8 cellular contexts compared by ENCODE assay signal in genomic region chr21:31343680-31344480, GRCh38. TPM values are rescaled to one million over a fixed set of nuclear protein-coding genes. Genes with fewer than 3 reads are reported as not detected.
A peak's percentile ranks its signal among the peaks of the same experiment; 100 is the strongest.
DNase-seq lines count a peak whose midpoint lies in the region; TF ChIP-seq lines count a peak whose summit lies in the region.

TSS of gene TIAM1 (minus strand) at chr21:31344261. CDS start at chr21:31266972, 77,289 bp downstream.

- H3K9ac ChIP-seq in mucosa of rectum (ENCODE audit: low read depth in 1 of 2, low read length in 2 of 2), result peak within 1 kb of the TSS in 1 of 2 donors; percentile 15

- intact Hi-C loops in activated CD4-positive, alpha-beta memory T cell treated with anti-CD3 and anti-CD28 coated beads for 36 hours (cut with micrococcal nuclease), result loop anchor here (2.0 to 5.0 kb wide), 3 partner anchors 52 to 323 kb away; no protein-coding TSS in a partner anchor
- intact Hi-C loops in tibial artery (cut with DNase I; ENCODE audit: low total_unique reads), result no loop called here
- intact Hi-C loops in ovary (cut with DNase I), result no loop called here

- H3K27ac ChIP-seq in esophagus (ENCODE audit: low read depth in 2 of 2, low read length in 1 of 2), result peak within 1 kb of the TSS; percentile 66 to 92
- H3K27ac ChIP-seq in mucosa of rectum (ENCODE audit: low read depth in 2 of 2, low read length in 2 of 2), result no peak within 1 kb of the TSS
- no peak within 1 kb of the TSS for H3K27ac ChIP-seq in tibial artery
- H3K27ac ChIP-seq in ovary, result no peak within 1 kb of the TSS

- no peaks in the 10 kb centered on the region for H3K9me3 ChIP-seq in esophagus (ENCODE audit: control insufficient read depth in 2 of 2, insufficient read depth in 1 of 2, low read depth in 1 of 2, low read length in 1 of 2)
- no peaks in the 10 kb centered on the region for H3K9me3 ChIP-seq in mucosa of rectum (ENCODE audit: control insufficient read depth in 2 of 2, low read length in 2 of 2)
- H3K9me3 ChIP-seq in tibial artery, result no peaks in the 10 kb centered on the region
- H3K9me3 ChIP-seq in ovary, result no peaks in the 10 kb centered on the region

- H3K4me3 Mint-ChIP-seq in activated CD4-positive, alpha-beta memory T cell treated with anti-CD3 and anti-CD28 coated beads for 36 hours, result peak within 1 kb of the TSS; percentile 93

- H3K36me3 Mint-ChIP-seq in activated CD4-positive, alpha-beta memory T cell treated with anti-CD3 and anti-CD28 coated beads for 36 hours, result peaks cover 7% of the 10 kb centered on the region

- H3K36me3 ChIP-seq in esophagus (ENCODE audit: control insufficient read depth in 2 of 2, insufficient read depth in 2 of 2, low read length in 1 of 2) (no peaks in the 10 kb centered on the region), mucosa of rectum (ENCODE audit: control insufficient read depth in 2 of 2, insufficient read depth in 2 of 2, low read length in 2 of 2) (no peaks in the 10 kb centered on the region), tibial artery (no peaks in the 10 kb centered on the region), ovary (no peaks in the 10 kb centered on the region)

- peaks cover 2% of the 10 kb centered on the region for H3K9me3 Mint-ChIP-seq in activated CD4-positive, alpha-beta memory T cell treated with anti-CD3 and anti-CD28 coated beads for 36 hours

- TF ChIP-seq CTCF in tibial artery (IDR thresholded peaks at IDR 0.05), result no peak
- no peak for TF ChIP-seq CTCF in ovary (IDR thresholded peaks at IDR 0.05)

- no peaks in the 10 kb centered on the region for H3K27me3 Mint-ChIP-seq in activated CD4-positive, alpha-beta memory T cell treated with anti-CD3 and anti-CD28 coated beads for 36 hours

- peak; percentile 25 for DNase-seq in AG08396 (ENCODE audit: low spot score)
- peak; percentile 75 for DNase-seq in HPDE6-E6E7 (ENCODE audit: extremely low spot score)
- peak; percentile 64 for DNase-seq in activated CD4-positive, alpha-beta memory T cell treated with anti-CD3 and anti-CD28 coated beads for 36 hours
- peak; percentile 70 to 74 for DNase-seq in tibial artery
- DNase-seq in ovary, result no peak
- no peak for DNase-seq in GOT3 (lab: John Stamatoyannopoulos, UW)

- POLR2A ChIA-PET in activated CD4-positive, alpha-beta memory T cell treated with anti-CD3 and anti-CD28 coated beads for 36 hours (lab: Charles Lee), result interaction anchor here (0.6 to 3.4 kb wide), 6 partner anchors 10 to 152 kb away, joined by 3 to 25 read pairs (median 6); no protein-coding TSS in a partner anchor

- H3K27ac Mint-ChIP-seq in activated CD4-positive, alpha-beta memory T cell treated with anti-CD3 and anti-CD28 coated beads for 36 hours, result peak within 1 kb of the TSS; percentile 82

- peak within 1 kb of the TSS; percentile 55 to 85 for H3K4me3 ChIP-seq in esophagus (ENCODE audit: low read depth in 1 of 2, low read length in 2 of 2)
- peak within 1 kb of the TSS; percentile 47 to 65 for H3K4me3 ChIP-seq in mucosa of rectum (ENCODE audit: low read length in 2 of 2)
- peak within 1 kb of the TSS; percentile 27 to 41 for H3K4me3 ChIP-seq in tibial artery
- no peak within 1 kb of the TSS for H3K4me3 ChIP-seq in ovary

- H3K4me1 ChIP-seq in esophagus (ENCODE audit: control insufficient read depth in 2 of 2, insufficient read depth in 2 of 2, low read length in 1 of 2), result no peaks in the 10 kb centered on the region
- H3K4me1 ChIP-seq in mucosa of rectum (ENCODE audit: control insufficient read depth in 2 of 2, insufficient read depth in 2 of 2, low read length in 2 of 2), result no peaks in the 10 kb centered on the region
- peaks cover 0 to 3% (median 0%) of the 10 kb centered on the region in 4 donors for H3K4me1 ChIP-seq in tibial artery
- peaks cover 3% of the 10 kb centered on the region for H3K4me1 ChIP-seq in ovary (ENCODE audit: insufficient read depth)

- TF ChIP-seq POLR2A in ovary (IDR thresholded peaks at IDR 0.05), result no peak

- H3K27me3 ChIP-seq in esophagus (ENCODE audit: control insufficient read depth in 1 of 2, insufficient read depth in 2 of 2, low read length in 2 of 2) (no peaks in the 10 kb centered on the region), mucosa of rectum (ENCODE audit: control insufficient read depth in 2 of 2, insufficient read depth in 2 of 2, low read length in 2 of 2) (peaks cover 8% of the 10 kb centered on the region in 2 donors), tibial artery (peaks cover 0 to 23% of the 10 kb centered on the region in 2 donors), ovary (no peaks in the 10 kb centered on the region)

- CTCF ChIA-PET in activated CD4-positive, alpha-beta memory T cell treated with anti-CD3 and anti-CD28 coated beads for 36 hours (lab: Charles Lee), result interaction anchor here (0.6 to 2.8 kb wide), 9 partner anchors 11 to 246 kb away, joined by 3 to 17 read pairs (median 5); no protein-coding TSS in a partner anchor

- 1% methylated on average over 48 to 49 of the region's 49 CpGs for WGBS in esophagus, 2 donors
- WGBS in ovary, 3 donors, result 1% methylated on average over 49 of the region's 49 CpGs

- no peak for TF ChIP-seq EP300 in ovary (IDR thresholded peaks at IDR 0.05)

- H3K4me1 Mint-ChIP-seq in activated CD4-positive, alpha-beta memory T cell treated with anti-CD3 and anti-CD28 coated beads for 36 hours (ENCODE audit: low read depth), result peaks cover 64% of the 10 kb centered on the region

RNA-seq across cellular contexts. Expression of gene TIAM1, which starts in this region (rescaled TPM):
- 10 to 100 TPM; 74.8 to 74.9 TPM for total RNA-seq in activated CD4-positive, alpha-beta memory T cell treated with anti-CD3 and anti-CD28 coated beads for 36 hours
- polyA plus RNA-seq in esophagus (10 to 100 TPM; 19.5 to 24.3 TPM), ovary (10 to 100 TPM in 1 of 2 donors, 1 to 10 TPM in 1; 5.8 to 10.5 TPM)
- total RNA-seq in ovary, result 10 to 100 TPM in 3 of 7 donors, 1 to 10 TPM in 4; 3.6 to 26.7 (median 7.1) TPM

Comparison
In these comparisons a context has a peak if more than half of its experiments do, and no peak if none do; other contexts are left out.
1. DNase-seq: peak in AG08396 (single experiment), HPDE6-E6E7 (single experiment), activated CD4-positive, alpha-beta memory T cell treated with anti-CD3 and anti-CD28 coated beads for 36 hours (single experiment) and tibial artery (2 of 2); none in ovary (0 of 5) and GOT3 (single experiment).
2. H3K27ac ChIP-seq: peak in esophagus (2 of 2); none in mucosa of rectum (0 of 2), tibial artery (0 of 2) and ovary (0 of 2).